Comparison of ENCODE assay signal across 24 cellular contexts in the genomic region with DNA sequence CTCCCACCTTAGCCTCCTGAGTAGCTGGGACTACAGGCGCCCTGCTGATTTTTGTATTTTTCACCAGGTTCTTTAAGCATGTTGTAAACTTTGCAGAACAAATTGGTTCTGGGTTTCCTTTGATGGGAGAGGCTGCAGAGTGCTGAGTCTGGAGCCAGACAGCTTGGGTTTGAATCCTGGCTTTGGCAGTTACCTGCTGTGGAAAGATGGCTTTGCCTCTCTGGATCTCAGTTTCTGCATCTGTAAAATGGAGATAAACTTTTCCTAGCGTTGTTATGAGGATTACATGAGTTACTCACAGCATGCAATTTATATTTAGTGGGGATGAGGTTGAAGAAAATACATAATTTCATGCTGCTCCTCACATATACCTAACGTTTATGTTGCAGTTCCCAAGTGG.
"Had no signal": no experiment of that assay in that cellular context is flagged by ENCODE, and none has a peak within 500 bp of the region (broad histone marks: within the 10 kb centered on the region; RNA-seq: fewer than 3 reads in every experiment).

No MANE protein-coding gene starts in this region.

- H3K9me3 Mint-ChIP-seq: dendritic cell treated with granulocyte-macrophage colony-stimulating factor and Interleukin-4, amounts not matched to agents 40 ng/mL and 50 ng/mL, for 4 days; effector memory CD8-positive, alpha-beta T cell; natural killer cell; neural progenitor cell; stimulated activated naive B cell treated with anti-CD40 and anti-IgM and Interleukin-4, amounts not matched to agents 10 μg/mL and 1 μg/mL and 100 μg/mL, for 72 hours had no signal

- H3K27me3 Mint-ChIP-seq: dendritic cell treated with granulocyte-macrophage colony-stimulating factor and Interleukin-4, amounts not matched to agents 40 ng/mL and 50 ng/mL, for 4 days had no signal

- H3K9me3 ChIP-seq: esophagus muscularis mucosa, gastrocnemius medialis, heart right ventricle, left ventricle myocardium inferior, pancreas, psoas muscle, stomach, thyroid gland, upper lobe of left lung, uterus had no signal

- H3K4me3 Mint-ChIP-seq: dendritic cell treated with granulocyte-macrophage colony-stimulating factor and Interleukin-4, amounts not matched to agents 40 ng/mL and 50 ng/mL, for 4 days; effector memory CD8-positive, alpha-beta T cell; natural killer cell; stimulated activated naive B cell treated with anti-CD40 and anti-IgM and Interleukin-4, amounts not matched to agents 10 μg/mL and 1 μg/mL and 100 μg/mL, for 72 hours had no signal

- H3K9ac ChIP-seq: neural progenitor cell had no signal

- H2AFZ ChIP-seq: neural progenitor cell had no signal

- H3K27ac Mint-ChIP-seq: dendritic cell treated with granulocyte-macrophage colony-stimulating factor and Interleukin-4, amounts not matched to agents 40 ng/mL and 50 ng/mL, for 4 days; effector memory CD8-positive, alpha-beta T cell; natural killer cell; stimulated activated naive B cell treated with anti-CD40 and anti-IgM and Interleukin-4, amounts not matched to agents 10 μg/mL and 1 μg/mL and 100 μg/mL, for 72 hours had no signal

- FAIRE-seq: colon, pancreas had no signal

- DNase-seq: cerebellar nuclear complex; effector memory CD8-positive, alpha-beta T cell; gastrocnemius medialis; hypothalamus; islet precursor cell; natural killer cell; nucleus accumbens; pancreas; stimulated activated CD4-positive, alpha-beta T cell treated with anti-CD3 and anti-CD28 coated beads, Interleukin-2, amount 100 ng/mL, for 24 hours; stimulated activated CD4-positive, alpha-beta T cell treated with anti-CD3 and anti-CD28 coated beads, Interleukin-4, amount 100 ng/mL, for 4 hours; stimulated activated naive B cell treated with anti-CD40 and anti-IgM and Interleukin-4, amounts not matched to agents 10 μg/mL and 1 μg/mL and 100 μg/mL, for 72 hours; stomach; upper lobe of left lung had no signal

- H3K27me3 ChIP-seq: esophagus muscularis mucosa, gastrocnemius medialis, heart right ventricle, neural progenitor cell, pancreas, stomach, thyroid gland, upper lobe of left lung, uterus had no signal

- H3K36me3 ChIP-seq: esophagus muscularis mucosa, gastrocnemius medialis, heart right ventricle, left ventricle myocardium inferior, neural progenitor cell, pancreas, stomach, thyroid gland, upper lobe of left lung, uterus had no signal

- H3K27ac ChIP-seq: epithelial cell of prostate, neural progenitor cell, psoas muscle had no signal

- H3K4me3 ChIP-seq: esophagus muscularis mucosa, gastrocnemius medialis, heart right ventricle, left ventricle myocardium inferior, neural progenitor cell, pancreas, psoas muscle, skin epidermis, stomach, thyroid gland, upper lobe of left lung, uterus had no signal

- H3K36me3 Mint-ChIP-seq: natural killer cell; stimulated activated naive B cell treated with anti-CD40 and anti-IgM and Interleukin-4, amounts not matched to agents 10 μg/mL and 1 μg/mL and 100 μg/mL, for 72 hours had no signal

- ATAC-seq: effector memory CD8-positive, alpha-beta T cell; gastrocnemius medialis; natural killer cell; stimulated activated naive B cell treated with anti-CD40 and anti-IgM and Interleukin-4, amounts not matched to agents 10 μg/mL and 1 μg/mL and 100 μg/mL, for 72 hours had no signal
